Comparison of ENCODE assay signal across 27 cellular contexts in genomic region chr13:79646880-79647279, GRCh38.
DNase-seq lines count a peak whose midpoint lies in the region; ATAC-seq and TF ChIP-seq lines count a peak whose summit lies in the region.
"Had no signal": no experiment of that assay in that cellular context is flagged by ENCODE, and none has a peak within 500 bp of the region (broad histone marks: within the 10 kb centered on the region; RNA-seq: fewer than 3 reads in every experiment).

No MANE protein-coding gene starts in this region.

- H3K27ac ChIP-seq in breast epithelium, result no peak overlapping the region
- H3K27ac ChIP-seq in neural progenitor cell, result no peak overlapping the region
- H3K27ac ChIP-seq: ascending aorta had no signal

- no peak for TF ChIP-seq POLR2A in breast epithelium (IDR thresholded peaks at IDR 0.05)

- H3K79me2 ChIP-seq in neural progenitor cell (ENCODE audit: low read depth), result no peaks in the 10 kb centered on the region

- no peak overlapping the region for H3K9ac ChIP-seq in neural progenitor cell

- DNase-seq in MCF 10A (ENCODE audit: unreplicated experiment) (no peak), breast epithelium (ENCODE audit: low spot score in 2 of 2) (no peak), epithelial cell of esophagus (ENCODE audit: low read depth) (peak; percentile 34), neural progenitor cell (ENCODE audit: low spot score) (no peak), G401 (ENCODE audit: low spot score) (no peak)
- DNase-seq in activated CD8-positive, alpha-beta T cell treated with anti-CD3 and anti-CD28 coated beads for 36 hours, result no peak
- no peak for DNase-seq in activated T-cell treated with anti-CD3 and anti-CD28 coated beads, Interleukin-2, amount 50 U/mL, for 1 hour
- DNase-seq: activated CD8-positive, alpha-beta T cell treated with anti-CD3 and anti-CD28 coated beads, Interleukin-2, amount 10 ng/mL, durations not matched to agents 7 days and 5 days; activated effector memory CD4-positive, alpha-beta T cell treated with Interleukin-2 at 50 U/mL for 16 hours; activated naive CD8-positive, alpha-beta T cell treated with anti-CD3 and anti-CD28 coated beads, Interleukin-2, amount 10 ng/mL, durations not matched to agents 7 days and 5 days; caudate nucleus; CD8-positive, alpha-beta memory T cell; DMS79; endodermal cell; hypothalamus; immature natural killer cell; MG63; NCI-H2171 treated with DMSO at 0.1 percent for 48 hours; NCI-H524 treated with DMSO at 0.1 percent for 48 hours had no signal

- peaks cover 12% of the 10 kb centered on the region for H3K4me1 Mint-ChIP-seq in MCF 10A (ENCODE audit: insufficient read depth, unreplicated experiment)
- peaks cover 13% of the 10 kb centered on the region for H3K4me1 Mint-ChIP-seq in neural progenitor cell
- H3K4me1 Mint-ChIP-seq in activated CD8-positive, alpha-beta T cell treated with anti-CD3 and anti-CD28 coated beads for 36 hours (ENCODE audit: low read depth), result no peaks in the 10 kb centered on the region
- H3K4me1 Mint-ChIP-seq: activated naive CD8-positive, alpha-beta T cell treated with anti-CD3 and anti-CD28 coated beads, Interleukin-2, amount 10 ng/mL, durations not matched to agents 7 days and 5 days; CD8-positive, alpha-beta memory T cell; immature natural killer cell; memory B cell had no signal

- H3K36me3 Mint-ChIP-seq in MCF 10A (ENCODE audit: insufficient read depth, unreplicated experiment) (no peaks in the 10 kb centered on the region), neural progenitor cell (no peaks in the 10 kb centered on the region)
- no peaks in the 10 kb centered on the region for H3K36me3 Mint-ChIP-seq in activated CD8-positive, alpha-beta T cell treated with anti-CD3 and anti-CD28 coated beads for 36 hours (ENCODE audit: low read depth)
- H3K36me3 Mint-ChIP-seq: activated naive CD8-positive, alpha-beta T cell treated with anti-CD3 and anti-CD28 coated beads, Interleukin-2, amount 10 ng/mL, durations not matched to agents 7 days and 5 days; CD8-positive, alpha-beta memory T cell; memory B cell had no signal

- TF ChIP-seq CTCF in MCF 10A (IDR thresholded peaks at IDR 0.05; ENCODE audit: unreplicated experiment) (no peak), breast epithelium (IDR thresholded peaks at IDR 0.05) (no peak), epithelial cell of esophagus (IDR thresholded peaks at IDR 0.05; ENCODE audit: insufficient read depth, low read depth, low read length, missing control alignments) (no peak), neural progenitor cell (IDR thresholded peaks at IDR 0.05) (no peak)
- TF ChIP-seq CTCF in activated CD8-positive, alpha-beta T cell treated with anti-CD3 and anti-CD28 coated beads for 36 hours (IDR thresholded peaks at IDR 0.05), result no peak

- no peaks in the 10 kb centered on the region for H4K20me1 ChIP-seq in neural progenitor cell (ENCODE audit: low read depth)

- POLR2A ChIA-PET in MCF 10A (lab: Yijun Ruan, JAX), result interaction anchor here (0.9 to 1.8 kb wide), 7 partner anchors 15 to 713 kb away, joined by 3 to 5 read pairs (median 4); partner anchors contain the start of gene SPRY2
- POLR2A ChIA-PET in activated CD8-positive, alpha-beta T cell treated with anti-CD3 and anti-CD28 coated beads for 36 hours (lab: Charles Lee), result no interaction called here

- peak overlapping the region; percentile 53 for H3K27ac Mint-ChIP-seq in MCF 10A (ENCODE audit: low read depth, unreplicated experiment)
- peak overlapping the region; percentile 54 for H3K27ac Mint-ChIP-seq in neural progenitor cell
- no peak overlapping the region for H3K27ac Mint-ChIP-seq in activated CD8-positive, alpha-beta T cell treated with anti-CD3 and anti-CD28 coated beads for 36 hours
- H3K27ac Mint-ChIP-seq: activated CD8-positive, alpha-beta T cell treated with anti-CD3 and anti-CD28 coated beads, Interleukin-2, amount 10 ng/mL, durations not matched to agents 7 days and 5 days; activated naive CD8-positive, alpha-beta T cell treated with anti-CD3 and anti-CD28 coated beads, Interleukin-2, amount 10 ng/mL, durations not matched to agents 7 days and 5 days; CD8-positive, alpha-beta memory T cell; endodermal cell; immature natural killer cell; memory B cell; stimulated activated naive CD8-positive, alpha-beta T cell treated with anti-CD3 and anti-CD28 coated beads, Interleukin-15, Interleukin-2, amounts not matched to agents 100 ng/mL and 50 ng/mL, for 24 hours; T-helper 1 cell treated with Interleukin-12 subunit alpha and Interleukin-12 subunit beta and Interleukin-4 antibody, amounts not matched to agents 30 μg/mL and 1 μg/mL, for 36 hours had no signal

- no peaks in the 10 kb centered on the region for H3K36me3 ChIP-seq in breast epithelium
- no peaks in the 10 kb centered on the region for H3K36me3 ChIP-seq in neural progenitor cell
- H3K36me3 ChIP-seq: ascending aorta, BE2C, HAP-1, MG63 had no signal

- intact Hi-C loops in MCF 10A (cut with micrococcal nuclease), result no loop called here
- intact Hi-C loops in breast epithelium (cut with DNase I; ENCODE audit: low total_unique reads), result no loop called here
- intact Hi-C loops in activated CD8-positive, alpha-beta T cell treated with anti-CD3 and anti-CD28 coated beads for 36 hours (cut with micrococcal nuclease), result no loop called here

- CTCF ChIA-PET in MCF 10A (lab: Yijun Ruan, JAX), result interaction anchor here (0.7 to 1.3 kb wide), 2 partner anchors 695 to 1372 kb away, joined by 3 read pairs; no protein-coding TSS in a partner anchor
- CTCF ChIA-PET in activated CD8-positive, alpha-beta T cell treated with anti-CD3 and anti-CD28 coated beads for 36 hours (lab: Charles Lee), result no interaction called here

- H3K27me3 ChIP-seq in breast epithelium (no peaks in the 10 kb centered on the region), neural progenitor cell (no peaks in the 10 kb centered on the region)
- H3K27me3 ChIP-seq: ascending aorta, BE2C, MG63 had no signal

- H3K4me3 ChIP-seq in breast epithelium (no peak overlapping the region), epithelial cell of esophagus (ENCODE audit: low read length) (no peak overlapping the region), neural progenitor cell (no peak overlapping the region)
- H3K4me3 ChIP-seq: ascending aorta, HAP-1, K562, MG63 had no signal

- no peak overlapping the region for H2AFZ ChIP-seq in neural progenitor cell (replicated peaks)

- ATAC-seq in activated CD8-positive, alpha-beta T cell treated with anti-CD3 and anti-CD28 coated beads for 36 hours, result no peak
- ATAC-seq: activated CD8-positive, alpha-beta T cell treated with anti-CD3 and anti-CD28 coated beads, Interleukin-2, amount 10 ng/mL, durations not matched to agents 7 days and 5 days; K562; Panc1 had no signal

- no peak overlapping the region for H3K4me2 ChIP-seq in neural progenitor cell

- in situ Hi-C loops in G401 (cut with HindIII; ENCODE audit: low sequenced_read_pairs), result no loop called here

- H3K27me3 Mint-ChIP-seq in MCF 10A (ENCODE audit: insufficient read depth, unreplicated experiment), result no peaks in the 10 kb centered on the region
- peaks cover 3% of the 10 kb centered on the region for H3K27me3 Mint-ChIP-seq in neural progenitor cell (ENCODE audit: insufficient read depth, low read depth)
- H3K27me3 Mint-ChIP-seq in activated CD8-positive, alpha-beta T cell treated with anti-CD3 and anti-CD28 coated beads for 36 hours, result peaks cover 6% of the 10 kb centered on the region
- H3K27me3 Mint-ChIP-seq: stimulated activated naive CD8-positive, alpha-beta T cell treated with anti-CD3 and anti-CD28 coated beads, Interleukin-15, Interleukin-2, amounts not matched to agents 100 ng/mL and 50 ng/mL, for 24 hours had no signal

- no peaks in the 10 kb centered on the region for H3F3A ChIP-seq in neural progenitor cell (ENCODE audit: low read depth)

- no peaks in the 10 kb centered on the region for H3K9me3 Mint-ChIP-seq in MCF 10A (ENCODE audit: unreplicated experiment)
- H3K9me3 Mint-ChIP-seq in neural progenitor cell, result no peaks in the 10 kb centered on the region
- H3K9me3 Mint-ChIP-seq in activated CD8-positive, alpha-beta T cell treated with anti-CD3 and anti-CD28 coated beads for 36 hours, result no peaks in the 10 kb centered on the region
- H3K9me3 Mint-ChIP-seq: activated naive CD8-positive, alpha-beta T cell treated with anti-CD3 and anti-CD28 coated beads, Interleukin-2, amount 10 ng/mL, durations not matched to agents 7 days and 5 days; endodermal cell; memory B cell; stimulated activated naive CD8-positive, alpha-beta T cell treated with anti-CD3 and anti-CD28 coated beads, Interleukin-15, Interleukin-2, amounts not matched to agents 100 ng/mL and 50 ng/mL, for 24 hours; T-helper 1 cell treated with Interleukin-12 subunit alpha and Interleukin-12 subunit beta and Interleukin-4 antibody, amounts not matched to agents 30 μg/mL and 1 μg/mL, for 36 hours had no signal

- BruUV-seq in MCF 10A (replicated peaks; lab: Mats Ljungman, UMichigan), result no TSS peak

- H3K9me3 ChIP-seq in breast epithelium, result no peaks in the 10 kb centered on the region
- no peaks in the 10 kb centered on the region for H3K9me3 ChIP-seq in neural progenitor cell (ENCODE audit: low read depth)
- H3K9me3 ChIP-seq: ascending aorta, BE2C, HAP-1, MG63 had no signal

- H3K4me3 Mint-ChIP-seq in MCF 10A (ENCODE audit: unreplicated experiment) (no peak overlapping the region), neural progenitor cell (no peak overlapping the region)
- H3K4me3 Mint-ChIP-seq in activated CD8-positive, alpha-beta T cell treated with anti-CD3 and anti-CD28 coated beads for 36 hours, result no peak overlapping the region
- H3K4me3 Mint-ChIP-seq: activated CD8-positive, alpha-beta T cell treated with anti-CD3 and anti-CD28 coated beads, Interleukin-2, amount 10 ng/mL, durations not matched to agents 7 days and 5 days; activated naive CD8-positive, alpha-beta T cell treated with anti-CD3 and anti-CD28 coated beads, Interleukin-2, amount 10 ng/mL, durations not matched to agents 7 days and 5 days; CD8-positive, alpha-beta memory T cell; endodermal cell; immature natural killer cell; memory B cell; stimulated activated naive CD8-positive, alpha-beta T cell treated with anti-CD3 and anti-CD28 coated beads, Interleukin-15, Interleukin-2, amounts not matched to agents 100 ng/mL and 50 ng/mL, for 24 hours; T-helper 1 cell treated with Interleukin-12 subunit alpha and Interleukin-12 subunit beta and Interleukin-4 antibody, amounts not matched to agents 30 μg/mL and 1 μg/mL, for 36 hours had no signal

- H3K4me1 ChIP-seq in breast epithelium (no peaks in the 10 kb centered on the region), neural progenitor cell (no peaks in the 10 kb centered on the region)
- H3K4me1 ChIP-seq: ascending aorta, HAP-1 had no signal
